ENCODE assay signal across 1 cellular context in genomic region chr10:35212856-35213255, GRCh38.
TF ChIP-seq lines count a peak whose summit lies in the region.

No MANE protein-coding gene starts in this region.

TF ChIP-seq in GM23338, 12 proteins besides CTCF, POLR2A, EP300 and RAD21 (continued from another document):
- no peak for TF ChIP-seq ZNF462 (CRISPR knock-in tag; IDR thresholded peaks at IDR 0.05)
- TF ChIP-seq ZNF331 (CRISPR knock-in tag; IDR thresholded peaks at IDR 0.05; ENCODE audit: low read depth) = no peak
- no peak for TF ChIP-seq ZNF114 (CRISPR knock-in tag; IDR thresholded peaks at IDR 0.05)
- TF ChIP-seq JUNB (IDR thresholded peaks at IDR 0.05; ENCODE audit: unreplicated experiment) = no peak
- no peak for TF ChIP-seq NANOG (IDR thresholded peaks at IDR 0.05; ENCODE audit: borderline replicate concordance)
- TF ChIP-seq CREB1 (CRISPR knock-in tag; IDR thresholded peaks at IDR 0.05; ENCODE audit: low read depth) = no peak
- TF ChIP-seq EZH2 (IDR thresholded peaks at IDR 0.05; ENCODE audit: low read depth, unreplicated experiment) = no peak
- TF ChIP-seq REST (IDR thresholded peaks at IDR 0.05; ENCODE audit: unreplicated experiment) = no peak
- TF ChIP-seq ETS1 (IDR thresholded peaks at IDR 0.05) = no peak
- no peak for TF ChIP-seq STAT1 (IDR thresholded peaks at IDR 0.05; ENCODE audit: unreplicated experiment)
